1 cellular context compared by ENCODE assay signal in genomic region chr14:64940336-64940910, GRCh38.
TF ChIP-seq lines count a peak whose summit lies in the region.

No MANE protein-coding gene starts in this region.

TF ChIP-seq in HepG2, 621 proteins besides CTCF, POLR2A, EP300 and RAD21:
- no peak for TF ChIP-seq HOXA7 (CRISPR knock-in tag; IDR thresholded peaks at IDR 0.05)
- TF ChIP-seq ZNF263 (CRISPR knock-in tag; IDR thresholded peaks at IDR 0.05), result no peak
- TF ChIP-seq KDM5B (CRISPR knock-in tag; IDR thresholded peaks at IDR 0.05; ENCODE audit: borderline replicate concordance), result no peak
- no peak for TF ChIP-seq FOXJ3 (CRISPR knock-in tag; IDR thresholded peaks at IDR 0.05; ENCODE audit: borderline replicate concordance)
- no peak for TF ChIP-seq ZNF589 (CRISPR knock-in tag; conservative IDR thresholded peaks at IDR 0.05)
- no peak for TF ChIP-seq HOMEZ (CRISPR knock-in tag; IDR thresholded peaks at IDR 0.05; ENCODE audit: low read depth)
- no peak for TF ChIP-seq AGO2 (optimal IDR thresholded peaks at IDR 0.05; ENCODE audit: low read depth, low read length)
- no peak for TF ChIP-seq ZNF790 (CRISPR knock-in tag; IDR thresholded peaks at IDR 0.05; ENCODE audit: borderline replicate concordance)
- TF ChIP-seq NFE2L1 (CRISPR knock-in tag; IDR thresholded peaks at IDR 0.05; ENCODE audit: borderline replicate concordance), result no peak
- no peak for TF ChIP-seq KLF13 (CRISPR knock-in tag; IDR thresholded peaks at IDR 0.05)
- TF ChIP-seq GATAD1 (CRISPR knock-in tag; IDR thresholded peaks at IDR 0.05), result no peak
- no peak for TF ChIP-seq ZNF224 (CRISPR knock-in tag; IDR thresholded peaks at IDR 0.05)
- no peak for TF ChIP-seq ZNF703 (CRISPR knock-in tag; IDR thresholded peaks at IDR 0.05; ENCODE audit: borderline replicate concordance)
- no peak for TF ChIP-seq FOXO1 (CRISPR knock-in tag; IDR thresholded peaks at IDR 0.05)
- TF ChIP-seq REPIN1 (CRISPR knock-in tag; IDR thresholded peaks at IDR 0.05; ENCODE audit: borderline replicate concordance, low read depth), result 0 out of 2 replicates have a peak, but pooled peaks have one; percentile 9
- TF ChIP-seq ZNF83 (CRISPR knock-in tag; IDR thresholded peaks at IDR 0.05; ENCODE audit: borderline replicate concordance), result no peak
- TF ChIP-seq ZMYM2 (CRISPR knock-in tag; IDR thresholded peaks at IDR 0.05), result no peak
- no peak for TF ChIP-seq ARID2 (CRISPR knock-in tag; IDR thresholded peaks at IDR 0.05; ENCODE audit: borderline replicate concordance)
- no peak for TF ChIP-seq TBX2 (CRISPR knock-in tag; IDR thresholded peaks at IDR 0.05; ENCODE audit: borderline replicate concordance)
- no peak for TF ChIP-seq NFIC (IDR thresholded peaks at IDR 0.05; ENCODE audit: low read length)
- no peak for TF ChIP-seq ZNF749 (CRISPR knock-in tag; IDR thresholded peaks at IDR 0.05; ENCODE audit: borderline replicate concordance)
- peak; percentile 56; the same call in 1 of the 2 replicates for TF ChIP-seq ZNF317 (CRISPR knock-in tag; IDR thresholded peaks at IDR 0.05)
- TF ChIP-seq FUBP1 (CRISPR knock-in tag; IDR thresholded peaks at IDR 0.05; ENCODE audit: borderline replicate concordance), result no peak
- no peak for TF ChIP-seq ZNF609 (CRISPR knock-in tag; IDR thresholded peaks at IDR 0.05; ENCODE audit: borderline replicate concordance)
- 0 out of 2 replicates have a peak, but pooled peaks have one; percentile 45 for TF ChIP-seq ZC3H4 (CRISPR knock-in tag; IDR thresholded peaks at IDR 0.05; ENCODE audit: borderline replicate concordance)
- TF ChIP-seq ZNF7 (CRISPR knock-in tag; IDR thresholded peaks at IDR 0.05), result no peak
- TF ChIP-seq RBM22 (optimal IDR thresholded peaks at IDR 0.05; ENCODE audit: low read length), result peak; percentile 81
- TF ChIP-seq JDP2 (CRISPR knock-in tag; IDR thresholded peaks at IDR 0.05; ENCODE audit: borderline replicate concordance), result no peak
- no peak for TF ChIP-seq ADNP (CRISPR knock-in tag; IDR thresholded peaks at IDR 0.05)
- TF ChIP-seq ZNF850 (CRISPR knock-in tag; conservative IDR thresholded peaks at IDR 0.05), result no peak
- TF ChIP-seq ESRRA (CRISPR knock-in tag; IDR thresholded peaks at IDR 0.05; ENCODE audit: low read depth), result no peak
- TF ChIP-seq ZSCAN20 (CRISPR knock-in tag; IDR thresholded peaks at IDR 0.05; ENCODE audit: borderline replicate concordance), result no peak
- 0 out of 2 replicates have a peak, but pooled peaks have one; percentile 26 for TF ChIP-seq GMEB1 (CRISPR knock-in tag; IDR thresholded peaks at IDR 0.05; ENCODE audit: borderline replicate concordance)
- TF ChIP-seq CREBL2 (CRISPR knock-in tag; IDR thresholded peaks at IDR 0.05; ENCODE audit: borderline replicate concordance), result no peak
- no peak for TF ChIP-seq TRIM24 (CRISPR knock-in tag; IDR thresholded peaks at IDR 0.05)
- TF ChIP-seq PHF21A (CRISPR knock-in tag; IDR thresholded peaks at IDR 0.05), result no peak
- TF ChIP-seq RBFOX2 (IDR thresholded peaks at IDR 0.05; ENCODE audit: low read depth, low read length), result peak; percentile 71
- TF ChIP-seq MAX (IDR thresholded peaks at IDR 0.05), result no peak
- peak; percentile 39; the same call in 1 of the 2 replicates for TF ChIP-seq POLR2G (IDR thresholded peaks at IDR 0.05; ENCODE audit: low read depth, low read length)
- TF ChIP-seq KLF16 (CRISPR knock-in tag; IDR thresholded peaks at IDR 0.05), result no peak
- peak; percentile 32; the same call in 1 of the 2 replicates for TF ChIP-seq TFDP1 (CRISPR knock-in tag; IDR thresholded peaks at IDR 0.05; ENCODE audit: borderline replicate concordance)
- no peak for TF ChIP-seq ISL2 (CRISPR knock-in tag; IDR thresholded peaks at IDR 0.05)
